28 cellular contexts compared by ENCODE assay signal in the genomic region with DNA sequence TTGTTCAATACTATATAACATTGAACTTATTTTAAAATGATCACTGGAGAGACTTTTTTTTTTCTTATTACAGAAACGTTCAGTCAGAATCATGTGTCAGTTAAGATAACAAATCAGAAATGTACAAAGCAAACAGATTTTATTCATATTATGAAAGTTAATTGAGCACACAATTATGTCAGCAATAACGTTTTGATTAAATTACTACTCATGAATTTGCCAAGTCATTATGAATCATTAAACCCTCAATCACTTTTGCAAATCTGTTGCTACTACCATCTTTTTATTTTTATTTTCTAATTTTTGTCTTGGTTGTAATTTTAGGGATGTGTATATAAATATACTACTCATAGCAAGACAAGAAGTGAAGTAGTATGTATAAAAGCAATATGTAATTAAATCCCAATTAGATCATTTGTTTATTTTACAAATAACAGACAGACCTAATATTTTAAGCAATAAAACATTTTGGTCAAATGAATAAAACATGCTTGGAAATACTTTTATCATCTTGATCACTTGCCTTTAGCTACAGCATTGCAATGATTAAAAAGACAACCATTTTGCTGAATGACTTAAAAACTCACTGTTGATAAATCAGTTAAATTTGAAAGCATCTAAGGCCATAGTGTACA.
"Had no signal": no experiment of that assay in that cellular context is flagged by ENCODE, and none has a peak within 500 bp of the region (broad histone marks: within the 10 kb centered on the region; RNA-seq: fewer than 3 reads in every experiment).

No MANE protein-coding gene starts in this region.

- H3K9me3 Mint-ChIP-seq: neural crest cell; stimulated activated memory B cell treated with anti-CD40 and anti-IgM and Interleukin-4, amounts not matched to agents 10 μg/mL and 1 μg/mL and 100 μg/mL, for 72 hours; stimulated activated naive CD8-positive, alpha-beta T cell treated with anti-CD3 and anti-CD28 coated beads, Interleukin-15, amount 100 ng/mL, for 72 hours; type B pancreatic cell had no signal

- H3K4me3 Mint-ChIP-seq: activated naive CD8-positive, alpha-beta T cell; immature natural killer cell; naive thymus-derived CD8-positive, alpha-beta T cell; neural crest cell; stimulated activated memory B cell treated with anti-CD40 and anti-IgM and Interleukin-4, amounts not matched to agents 10 μg/mL and 1 μg/mL and 100 μg/mL, for 72 hours; stimulated activated naive CD8-positive, alpha-beta T cell treated with anti-CD3 and anti-CD28 coated beads, Interleukin-15, amount 100 ng/mL, for 72 hours; type B pancreatic cell had no signal

- H3K36me3 Mint-ChIP-seq: activated naive CD8-positive, alpha-beta T cell; immature natural killer cell; naive thymus-derived CD8-positive, alpha-beta T cell; stimulated activated memory B cell treated with anti-CD40 and anti-IgM and Interleukin-4, amounts not matched to agents 10 μg/mL and 1 μg/mL and 100 μg/mL, for 72 hours; type B pancreatic cell had no signal

- H3K27me3 ChIP-seq: right atrium auricular region, uterus had no signal

- H3K27ac Mint-ChIP-seq: activated naive CD8-positive, alpha-beta T cell; immature natural killer cell; naive thymus-derived CD8-positive, alpha-beta T cell; stimulated activated memory B cell treated with anti-CD40 and anti-IgM and Interleukin-4, amounts not matched to agents 10 μg/mL and 1 μg/mL and 100 μg/mL, for 72 hours; stimulated activated naive CD8-positive, alpha-beta T cell treated with anti-CD3 and anti-CD28 coated beads, Interleukin-15, amount 100 ng/mL, for 72 hours; type B pancreatic cell had no signal

- H3K4me2 ChIP-seq: smooth muscle cell had no signal

- H3K4me1 ChIP-seq: parathyroid adenoma, right atrium auricular region, uterus had no signal

- H3K36me3 ChIP-seq: right atrium auricular region, uterus had no signal

- DNase-seq: activated CD4-positive, alpha-beta T cell treated with anti-CD3 and anti-CD28 coated beads for 4 hours; activated CD4-positive, alpha-beta T cell treated with anti-CD3 and anti-CD28 coated beads, Interleukin-2, amount 50 U/mL, for 48 hours; activated CD8-positive, alpha-beta memory T cell treated with anti-CD3 and anti-CD28 coated beads for 24 hours; activated effector memory CD4-positive, alpha-beta T cell treated with Interleukin-2 at 50 U/mL for 16 hours; activated naive CD4-positive, alpha-beta T cell treated with Interleukin-2 at 50 U/mL for 16 hours; anterior cingulate cortex; effector memory CD4-positive, alpha-beta T cell; foreskin fibroblast; head of caudate nucleus; hippocampal formation; immature natural killer cell; kidney; mesenchymal stem cell; naive thymus-derived CD8-positive, alpha-beta T cell; occipital lobe; stimulated activated CD4-positive, alpha-beta T cell treated with anti-CD3 and anti-CD28 coated beads, Interleukin-1b, Interleukin-23, amount 100 ng/mL, for 48 hours; stimulated activated CD4-positive, alpha-beta T cell treated with anti-CD3 and anti-CD28 coated beads, Interleukin-4, amount 100 ng/mL, for 4 hours; stimulated activated CD8-positive, alpha-beta memory T cell treated with anti-CD3 and anti-CD28 coated beads, Interleukin-4, amount 100 ng/mL, for 48 hours; stimulated activated naive CD8-positive, alpha-beta T cell treated with anti-CD3 and anti-CD28 coated beads, Interleukin-15, amount 100 ng/mL, for 72 hours; substantia nigra; uterus had no signal

- H3K27me3 Mint-ChIP-seq: activated naive CD8-positive, alpha-beta T cell; naive thymus-derived CD8-positive, alpha-beta T cell; stimulated activated memory B cell treated with anti-CD40 and anti-IgM and Interleukin-4, amounts not matched to agents 10 μg/mL and 1 μg/mL and 100 μg/mL, for 72 hours; stimulated activated naive CD8-positive, alpha-beta T cell treated with anti-CD3 and anti-CD28 coated beads, Interleukin-15, amount 100 ng/mL, for 72 hours; type B pancreatic cell had no signal

- H3K4me3 ChIP-seq: right atrium auricular region, smooth muscle cell, uterus had no signal

- H3K79me2 ChIP-seq: parathyroid adenoma had no signal

- H3K27ac ChIP-seq: parathyroid adenoma, right atrium auricular region, uterus had no signal

- H3K9me3 ChIP-seq: right atrium auricular region, uterus had no signal

- H3K9ac ChIP-seq: parathyroid adenoma had no signal

- ATAC-seq: naive thymus-derived CD8-positive, alpha-beta T cell; stimulated activated memory B cell treated with anti-CD40 and anti-IgM and Interleukin-4, amounts not matched to agents 10 μg/mL and 1 μg/mL and 100 μg/mL, for 72 hours; stimulated activated naive CD8-positive, alpha-beta T cell treated with anti-CD3 and anti-CD28 coated beads, Interleukin-15, amount 100 ng/mL, for 72 hours had no signal

- H2AFZ ChIP-seq: parathyroid adenoma had no signal

- H3K4me1 Mint-ChIP-seq: immature natural killer cell; naive thymus-derived CD8-positive, alpha-beta T cell; neural crest cell; stimulated activated memory B cell treated with anti-CD40 and anti-IgM and Interleukin-4, amounts not matched to agents 10 μg/mL and 1 μg/mL and 100 μg/mL, for 72 hours; stimulated activated naive CD8-positive, alpha-beta T cell treated with anti-CD3 and anti-CD28 coated beads, Interleukin-15, amount 100 ng/mL, for 72 hours had no signal
